Comparison of ENCODE assay signal across 27 cellular contexts in genomic region chr10:48473704-48474103, GRCh38.
A peak's percentile ranks its signal among the peaks of the same experiment; 100 is the strongest.
DNase-seq lines count a peak whose midpoint lies in the region; ATAC-seq, FAIRE-seq and TF ChIP-seq lines count a peak whose summit lies in the region.
"Had no signal": no experiment of that assay in that cellular context is flagged by ENCODE, and none has a peak within 500 bp of the region (broad histone marks: within the 10 kb centered on the region; RNA-seq: fewer than 3 reads in every experiment).

No MANE protein-coding gene starts in this region.

- H3K4me1 ChIP-seq in H1 (replicated peaks in 1 of 4; ENCODE audit: control insufficient read depth in 3 of 4, insufficient read depth in 4 of 4, low read length in 3 of 4) (peaks cover 3 to 14% (median 8%) of the 10 kb centered on the region in 4 experiments), sigmoid colon (peaks cover 0 to 6% (median 3%) of the 10 kb centered on the region in 4 donors), gastroesophageal sphincter (no peaks in the 10 kb centered on the region)
- H3K4me1 ChIP-seq: HAP-1, Peyer's patch had no signal

- H3K4me3 ChIP-seq in WERI-Rb-1 (ENCODE audit: low read depth, low read length) (no peak overlapping the region), H1 (ENCODE audit: extremely low read depth in 1 of 4, insufficient read depth in 2 of 4, low read depth in 3 of 4, low read length in 4 of 4) (no peak overlapping the region), sigmoid colon (no peak overlapping the region), gastroesophageal sphincter (no peak overlapping the region)
- H3K4me3 ChIP-seq: BLaER1, GM23338, HAP-1, MG63, Peyer's patch, SK-N-MC had no signal

- POLR2A ChIA-PET in H1 (lab: Charles Lee; ENCODE audit: partially characterized antibody), result no interaction called here

- no peak overlapping the region for H3K23ac ChIP-seq in H1 (ENCODE audit: insufficient read length)

- H4K20me1 ChIP-seq in H1 (replicated peaks in 1 of 2; ENCODE audit: control insufficient read depth in 1 of 2, insufficient read depth in 2 of 2, low read length in 2 of 2), result no peaks in the 10 kb centered on the region
- H4K20me1 ChIP-seq: BLaER1 had no signal

- intact Hi-C loops in sigmoid colon (cut with DNase I), result no loop called here
- intact Hi-C loops in Right ventricle myocardium inferior (cut with DNase I), result no loop called here

- no peak overlapping the region for H2AFZ ChIP-seq in H1 (ENCODE audit: low read length)
- H2AFZ ChIP-seq: GM23338 had no signal

- no peak overlapping the region for H2BK5ac ChIP-seq in H1 (ENCODE audit: low read depth, low read length)

- H3K23me2 ChIP-seq in H1 (ENCODE audit: low read depth, low read length), result no peaks in the 10 kb centered on the region

- no peak for FAIRE-seq in H1 (lab: Jason Lieb, UNC)
- FAIRE-seq: A204.1, D721Med, HTR-8/SVneo had no signal

- 89% methylated on average over 3 of the region's 5 CpGs; no CpG with 5 or more reads in 1 of the 2 experiments for WGBS in H1 (ENCODE audit: extremely low coverage in 1 of 2, insufficient coverage in 1 of 2, insufficient read length in 1 of 2, insufficient replicate concordance in 2 of 2, low coverage in 1 of 2, low lambda C conversion rate in 2 of 2, missing lambda C conversion rate in 1 of 2), 2 experiments
- WGBS in sigmoid colon, 2 donors, result 58 to 86% methylated on average over 5 of the region's 5 CpGs
- WGBS in gastroesophageal sphincter (ENCODE audit: low coverage in 1 of 2), 2 donors, result 88 to 100% methylated on average over 2 to 3 of the region's 5 CpGs

- H3K79me2 ChIP-seq in H1 (ENCODE audit: control insufficient read depth in 1 of 2, insufficient read depth in 2 of 2, low read length in 2 of 2), result no peaks in the 10 kb centered on the region

- no peak overlapping the region for H3K56ac ChIP-seq in H1 (replicated peaks; ENCODE audit: insufficient read length, low read depth, low read length)

- H3K9ac ChIP-seq in H1 (replicated peaks in 1 of 4; ENCODE audit: extremely low read depth in 1 of 4, low read depth in 3 of 4, low read length in 3 of 4), result no peak overlapping the region
- H3K9ac ChIP-seq: BLaER1 had no signal

- no peak overlapping the region for H3K18ac ChIP-seq in H1 (ENCODE audit: extremely low read depth, low read length)

- no peak overlapping the region for H2AK5ac ChIP-seq in H1 (ENCODE audit: low read depth, low read length)

- H3K27ac ChIP-seq in WERI-Rb-1 (no peak overlapping the region), H1 (ENCODE audit: low read depth, low read length) (no peak overlapping the region), sigmoid colon (no peak overlapping the region), gastroesophageal sphincter (no peak overlapping the region)
- H3K27ac ChIP-seq: BLaER1, Peyer's patch, SK-N-MC had no signal

- H4K8ac ChIP-seq in H1 (ENCODE audit: extremely low read depth, insufficient read depth, low read length), result no peak overlapping the region

- no peak for TF ChIP-seq CTCF in WERI-Rb-1 (IDR thresholded peaks at IDR 0.05; ENCODE audit: low read depth, low read length)
- no peak for TF ChIP-seq CTCF in H1 (IDR thresholded peaks at IDR 0.05; ENCODE audit: control extremely low read depth in 1 of 3, insufficient read depth in 1 of 3, low read depth in 1 of 3, low read length in 3 of 3)
- TF ChIP-seq CTCF in sigmoid colon (IDR thresholded peaks at IDR 0.05), result no peak
- no peak for TF ChIP-seq CTCF in gastroesophageal sphincter (IDR thresholded peaks at IDR 0.05)

- peak; percentile 29 for DNase-seq in activated CD8-positive, alpha-beta memory T cell treated with anti-CD3 and anti-CD28 coated beads, Interleukin-2, amount 50 U/mL, for 48 hours
- DNase-seq in activated CD8-positive, alpha-beta memory T cell treated with anti-CD3 and anti-CD28 coated beads, Interleukin-2, amount 50 U/mL, for 4 hours, result no peak
- DNase-seq in WERI-Rb-1, result peak; percentile 1
- DNase-seq in H1 (ENCODE audit: low read depth in 1 of 2, low spot score in 2 of 2), result peak in 1 of 2 experiments; percentile 33
- peak; percentile 46 for DNase-seq in sigmoid colon
- no peak for DNase-seq in Right ventricle myocardium inferior (ENCODE audit: missing footprints)
- DNase-seq in NCI-H446 treated with DMSO at 0.1 percent for 48 hours (lab: John Stamatoyannopoulos, UW), result no peak
- DNase-seq: CD4-positive, CD25-positive, alpha-beta regulatory T cell; HFFc6; KG1; MG63; NCI-H1417 treated with DMSO at 0.1 percent for 48 hours; NCI-H1694 treated with DMSO at 0.1 percent for 48 hours; NCI-H2081; NCI-H2227 treated with DMSO at 0.1 percent for 48 hours; NCI-H510A; NCI-H69; SIG-M5 had no signal

- H4K91ac ChIP-seq in H1 (replicated peaks; ENCODE audit: insufficient read length, low read length), result no peak overlapping the region

- H3K36me3 ChIP-seq in WERI-Rb-1 (no peaks in the 10 kb centered on the region), H1 (ENCODE audit: control insufficient read depth in 2 of 4, insufficient read depth in 4 of 4, low read length in 3 of 4) (no peaks in the 10 kb centered on the region), sigmoid colon (no peaks in the 10 kb centered on the region), gastroesophageal sphincter (no peaks in the 10 kb centered on the region)
- H3K36me3 ChIP-seq: BLaER1, HAP-1, Peyer's patch had no signal

- H2BK20ac ChIP-seq in H1 (ENCODE audit: low read length), result no peak overlapping the region

- no peak for TF ChIP-seq RAD21 in H1 (IDR thresholded peaks at IDR 0.05 in 1 of 2, conservative IDR thresholded peaks at IDR 0.05 in 1 of 2; ENCODE audit: low read depth in 2 of 2, low read length in 2 of 2)

- no peak overlapping the region for H2BK15ac ChIP-seq in H1 (ENCODE audit: low read length)

- peak overlapping the region; percentile 52; the same call in 1 of the 2 replicates for H2BK12ac ChIP-seq in H1 (ENCODE audit: low read depth, low read length)

- H3K27me3 ChIP-seq in WERI-Rb-1 (ENCODE audit: insufficient read depth, low read depth, severe bottlenecking) (no peaks in the 10 kb centered on the region), H1 (replicated peaks in 1 of 4; ENCODE audit: control insufficient read depth in 3 of 4, extremely low read depth in 1 of 4, insufficient read depth in 3 of 4, low read length in 3 of 4) (no peaks in the 10 kb centered on the region; a peak in 2 of 7 replicates), sigmoid colon (no peaks in the 10 kb centered on the region), gastroesophageal sphincter (peaks cover 21% of the 10 kb centered on the region)
- H3K27me3 ChIP-seq: BLaER1, MG63, Peyer's patch had no signal

- no peak overlapping the region for H3K14ac ChIP-seq in H1 (ENCODE audit: insufficient read length)

- H3K4me2 ChIP-seq in H1 (ENCODE audit: insufficient read depth in 1 of 2, low read depth in 2 of 2, low read length in 2 of 2), result no peak overlapping the region
- H3K4me2 ChIP-seq: GM23338 had no signal

- no peak for TF ChIP-seq EP300 in H1 (IDR thresholded peaks at IDR 0.05; ENCODE audit: borderline replicate concordance in 1 of 2, low read depth in 2 of 2, low read length in 2 of 2)
- TF ChIP-seq EP300 in sigmoid colon (IDR thresholded peaks at IDR 0.05), result no peak
- no peak for TF ChIP-seq EP300 in gastroesophageal sphincter (IDR thresholded peaks at IDR 0.05)

- CTCF ChIA-PET in H1 (lab: Charles Lee; ENCODE audit: partially characterized antibody), result interaction anchor here (1.1 to 1.3 kb wide), 2 partner anchors 29 to 182 kb away, joined by 3 read pairs; no protein-coding TSS in a partner anchor

- TF ChIP-seq POLR2A in H1 (IDR thresholded peaks at IDR 0.05; ENCODE audit: control extremely low read depth in 1 of 2, low read depth in 2 of 2, low read length in 2 of 2), result no peak
- no peak for TF ChIP-seq POLR2A in sigmoid colon (IDR thresholded peaks at IDR 0.05)
- no peak for TF ChIP-seq POLR2A in gastroesophageal sphincter (IDR thresholded peaks at IDR 0.05)

- ATAC-seq in Right ventricle myocardium inferior (no peak), gastroesophageal sphincter (no peak)
- ATAC-seq: GM23338 had no signal

- H4K5ac ChIP-seq in H1 (ENCODE audit: insufficient read length, low read depth, low read length), result no peak overlapping the region

- H2BK120ac ChIP-seq in H1 (replicated peaks; ENCODE audit: low read depth, low read length), result no peak overlapping the region

- H3K79me1 ChIP-seq in H1 (ENCODE audit: low read depth, low read length), result no peaks in the 10 kb centered on the region

- no peak overlapping the region for H3K4ac ChIP-seq in H1 (replicated peaks; ENCODE audit: insufficient read length, low read depth, low read length)

- H3K9me3 ChIP-seq in WERI-Rb-1 (ENCODE audit: severe bottlenecking), result no peaks in the 10 kb centered on the region
- H3K9me3 ChIP-seq in H1 (ENCODE audit: insufficient read depth in 2 of 2, low read depth in 1 of 2, low read length in 1 of 2), result no peaks in the 10 kb centered on the region
- no peaks in the 10 kb centered on the region for H3K9me3 ChIP-seq in sigmoid colon
- peaks cover 0 to 8% (median 0%) of the 10 kb centered on the region in 3 donors for H3K9me3 ChIP-seq in gastroesophageal sphincter
- H3K9me3 ChIP-seq: HAP-1, MG63, Peyer's patch had no signal

TF ChIP-seq in H1, 55 proteins besides CTCF, POLR2A, EP300 and RAD21:
- TF ChIP-seq HDAC6 (IDR thresholded peaks at IDR 0.05; ENCODE audit: low read depth, low read length), result no peak
TF ChIP-seq in H1: peak in this region for 0.

Comparison
In these comparisons a context has a peak if more than half of its experiments do, and no peak if none do; other contexts are left out.
1. DNase-seq: peak in activated CD8-positive, alpha-beta memory T cell treated with anti-CD3 and anti-CD28 coated beads, Interleukin-2, amount 50 U/mL, for 48 hours (single experiment), WERI-Rb-1 (single experiment) and sigmoid colon (single experiment); none in activated CD8-positive, alpha-beta memory T cell treated with anti-CD3 and anti-CD28 coated beads, Interleukin-2, amount 50 U/mL, for 4 hours (single experiment), Right ventricle myocardium inferior (single experiment) and NCI-H446 treated with DMSO at 0.1 percent for 48 hours (single experiment).